In genomic region chr3:129021140-129021551, GRCh38 we compare ENCODE assay signal across 19 cellular contexts. TPM values are rescaled to one million over a fixed set of nuclear protein-coding genes. Genes with fewer than 3 reads are reported as not detected.
DNase-seq lines count a peak whose midpoint lies in the region; ATAC-seq and TF ChIP-seq lines count a peak whose summit lies in the region.
"Had no signal": no experiment of that assay in that cellular context is flagged by ENCODE, and none has a peak within 500 bp of the region (broad histone marks: within the 10 kb centered on the region; RNA-seq: fewer than 3 reads in every experiment).

No MANE protein-coding gene starts in this region.

- H3K4ac ChIP-seq in IMR-90 (ENCODE audit: low read depth, low read length): no peak overlapping the region
- H3K4ac ChIP-seq in H9 (ENCODE audit: low read depth, low read length): no peak overlapping the region

- no peak overlapping the region for H4K5ac ChIP-seq in IMR-90 (ENCODE audit: low read depth, low read length)
- no peak overlapping the region for H4K5ac ChIP-seq in H9 (ENCODE audit: insufficient read length, low read depth, low read length)

- H3K9ac ChIP-seq in IMR-90 (ENCODE audit: low read depth, low read length): no peak overlapping the region
- H3K9ac ChIP-seq in H9 (ENCODE audit: extremely low read depth, insufficient read length, low read length): no peak overlapping the region
- H3K9ac ChIP-seq: BLaER1 treated with 17β-estradiol and CSF1 and Interleukin-3, amounts not matched to agents 10 nM and 100 nM had no signal

- H3K56ac ChIP-seq in IMR-90 (ENCODE audit: extremely low read depth, insufficient read depth, low read length) (no peak overlapping the region), H9 (ENCODE audit: insufficient read length, low read depth, low read length) (no peak overlapping the region)

- H3K14ac ChIP-seq in IMR-90 (replicated peaks; ENCODE audit: low read depth, low read length) (no peak overlapping the region), H9 (ENCODE audit: insufficient read depth, low read length) (no peak overlapping the region)

- H2BK120ac ChIP-seq in IMR-90 (ENCODE audit: low read depth, low read length) (0 out of 2 replicates have a peak overlapping the region, but pooled peaks have one; percentile 79), H9 (ENCODE audit: low read depth, low read length, poor library complexity, severe bottlenecking) (no peak overlapping the region)

- H3K27ac Mint-ChIP-seq in WTC11 (no peak overlapping the region), H9 (no peak overlapping the region)
- H3K27ac Mint-ChIP-seq: activated T-helper 2 cell treated with anti-CD3 and anti-CD28 coated beads, Interferon-gamma antibody, Interleukin-2, Interleukin-4, amounts not matched to agents 10 μg/mL and 5 μg/mL and 100 μg/mL, durations not matched to agents 14 hours and 24 hours and 36 hours had no signal

- peaks cover 11% of the 10 kb centered on the region for H3K9me1 ChIP-seq in IMR-90 (ENCODE audit: insufficient read depth, low read length)

- H3K18ac ChIP-seq in IMR-90 (ENCODE audit: low read depth, low read length): no peak overlapping the region; the same call in 1 of the 2 replicates
- H3K18ac ChIP-seq in H9 (ENCODE audit: insufficient read length, low read depth, low read length): no peak overlapping the region

- H3K36me3 ChIP-seq in IMR-90 (ENCODE audit: control insufficient read depth, insufficient read depth, low read length): no peaks in the 10 kb centered on the region
- H3K36me3 ChIP-seq: BLaER1 treated with 17β-estradiol and CSF1 and Interleukin-3, amounts not matched to agents 10 nM and 100 nM; gastroesophageal sphincter; vagina had no signal

- H3K9me3 Mint-ChIP-seq in WTC11 (0 out of 2 replicates have a peak, but pooled peaks cover 1% of the 10 kb centered on the region), H9 (no peaks in the 10 kb centered on the region)
- H3K9me3 Mint-ChIP-seq: activated T-helper 2 cell treated with anti-CD3 and anti-CD28 coated beads, Interferon-gamma antibody, Interleukin-2, Interleukin-4, amounts not matched to agents 10 μg/mL and 5 μg/mL and 100 μg/mL, durations not matched to agents 14 hours and 24 hours and 36 hours had no signal

- H2AFZ ChIP-seq in IMR-90 (replicated peaks; ENCODE audit: low read length, poor library complexity): no peak overlapping the region
- no peak overlapping the region for H2AFZ ChIP-seq in H9 (ENCODE audit: low read length)

- no peak for TF ChIP-seq POLR2A in IMR-90 (IDR thresholded peaks at IDR 0.05; ENCODE audit: low read depth, low read length)

- H3K4me3 ChIP-seq in IMR-90 (ENCODE audit: insufficient read depth, low read depth, low read length): no peak overlapping the region
- H3K4me3 ChIP-seq: BLaER1 treated with 17β-estradiol and CSF1 and Interleukin-3, amounts not matched to agents 10 nM and 100 nM; gastroesophageal sphincter; vagina had no signal

- BruUV-seq in IMR-90 (replicated peaks; lab: Mats Ljungman, UMichigan): no TSS peak

- H3K79me2 ChIP-seq in H9 (ENCODE audit: insufficient read depth, low read length): no peaks in the 10 kb centered on the region

- H3K23me2 ChIP-seq in H9 (ENCODE audit: insufficient read length, low read depth, low read length, poor library complexity, severe bottlenecking): no peaks in the 10 kb centered on the region

- H3K23ac ChIP-seq in IMR-90 (ENCODE audit: low read depth, low read length) (no peak overlapping the region), H9 (ENCODE audit: insufficient read length, low read depth, low read length) (no peak overlapping the region)

- no CpG with 5 or more reads among the region's 6 CpGs for WGBS in IMR-90 (ENCODE audit: extremely low coverage in 2 of 2, insufficient read length in 1 of 2), 2 experiments
- WGBS in H9 (ENCODE audit: extremely low coverage, insufficient read length, low lambda C conversion rate): no CpG with 5 or more reads among the region's 6 CpGs

- H3K4me1 Mint-ChIP-seq in WTC11: peaks cover 1% of the 10 kb centered on the region; the same call in 1 of the 2 replicates
- peaks cover 2 to 5% of the 10 kb centered on the region in 2 experiments for H3K4me1 Mint-ChIP-seq in H9

- H3K27me3 ChIP-seq in IMR-90 (ENCODE audit: control insufficient read depth, insufficient read depth, low read length) (peaks cover 22% of the 10 kb centered on the region), H9 (ENCODE audit: insufficient read depth, low read length) (no peaks in the 10 kb centered on the region; the same call in 1 of the 2 replicates)
- H3K27me3 ChIP-seq: BLaER1 treated with 17β-estradiol and CSF1 and Interleukin-3, amounts not matched to agents 10 nM and 100 nM; gastroesophageal sphincter; vagina had no signal

- H2AK9ac ChIP-seq in IMR-90 (replicated peaks; ENCODE audit: low read depth, low read length, poor library complexity): no peak overlapping the region

- in situ Hi-C loops in IMR-90 (cut with MboI; ENCODE audit: low sequenced_read_pairs): no loop called here

- no peak overlapping the region; the same call in 1 of the 2 replicates for H3K4me2 ChIP-seq in IMR-90 (ENCODE audit: low read depth, low read length)
- no peak overlapping the region for H3K4me2 ChIP-seq in H9 (ENCODE audit: insufficient read depth, insufficient read length, low read length)

- H3K79me1 ChIP-seq in IMR-90 (ENCODE audit: low read depth in 1 of 2, low read length in 2 of 2): no peaks in the 10 kb centered on the region
- H3K79me1 ChIP-seq in H9 (ENCODE audit: insufficient read depth, low read depth, low read length, poor library complexity, severe bottlenecking): no peaks in the 10 kb centered on the region

- H2BK20ac ChIP-seq in IMR-90 (ENCODE audit: low read depth, low read length) (peak overlapping the region; percentile 78; the same call in 1 of the 2 replicates), H9 (ENCODE audit: low read depth, low read length, poor library complexity, severe bottlenecking) (no peak overlapping the region)

- H3K4me3 Mint-ChIP-seq in WTC11 (no peak overlapping the region), H9 (no peak overlapping the region)

- H2BK15ac ChIP-seq in IMR-90 (ENCODE audit: low read depth, low read length) (no peak overlapping the region), H9 (ENCODE audit: low read depth, low read length) (no peak overlapping the region)

- no peaks in the 10 kb centered on the region for H4K20me1 ChIP-seq in IMR-90 (ENCODE audit: insufficient read depth, low read length)
- no peaks in the 10 kb centered on the region for H4K20me1 ChIP-seq in H9 (ENCODE audit: control insufficient read depth, insufficient read depth, insufficient read length)
- H4K20me1 ChIP-seq: BLaER1 treated with 17β-estradiol and CSF1 and Interleukin-3, amounts not matched to agents 10 nM and 100 nM had no signal

- CTCF ChIA-PET in IMR-90 (lab: Yijun Ruan, JAX): interaction anchor here (1.3 kb wide), 1 partner anchor 14 kb away, joined by 3 read pairs; no protein-coding TSS in a partner anchor
- CTCF ChIA-PET in WTC11 (lab: Charles Lee): interaction anchor here (0.9 kb wide), 1 partner anchor 25 kb away, joined by 3 read pairs; no protein-coding TSS in a partner anchor

- POLR2A ChIA-PET in IMR-90 (lab: Charles Lee; ENCODE audit: unreplicated experiment) (no interaction called here), WTC11 (lab: Charles Lee) (no interaction called here)

- TF ChIP-seq CTCF in IMR-90 (conservative IDR thresholded peaks at IDR 0.05; ENCODE audit: low read depth, low read length) (no peak), WTC11 (IDR thresholded peaks at IDR 0.05) (no peak), H9 (conservative IDR thresholded peaks at IDR 0.05) (no peak)

- no peak overlapping the region for H2AK5ac ChIP-seq in IMR-90 (ENCODE audit: low read depth, low read length)
- H2AK5ac ChIP-seq in H9 (ENCODE audit: insufficient read length, low read length): no peak overlapping the region

- peaks cover 29% of the 10 kb centered on the region for H3K4me1 ChIP-seq in IMR-90 (ENCODE audit: control insufficient read depth, insufficient read depth, low read length)
- no peaks in the 10 kb centered on the region for H3K4me1 ChIP-seq in H9 (ENCODE audit: insufficient read depth, low read length)

- H2BK12ac ChIP-seq in H9 (ENCODE audit: insufficient read length, low read depth, low read length): no peak overlapping the region

- peak; percentile 56 for ATAC-seq in IMR-90 (ENCODE audit: low read depth)
- no peak for ATAC-seq in sciatic nerve
- ATAC-seq in WTC11: no peak
- ATAC-seq in GM21367 (IDR thresholded peaks at IDR 0.05; ENCODE audit: unreplicated experiment): no peak
- ATAC-seq: gastroesophageal sphincter, Panc1 had no signal

- peak; percentile 41 for DNase-seq in AG20443 (ENCODE audit: low spot score)
- peak; percentile 83 for DNase-seq in IMR-90
- peak; percentile 10 for DNase-seq in fibroblast of peridontal ligament (ENCODE audit: extremely low read depth)
- DNase-seq in sciatic nerve (ENCODE audit: low spot score): peak; percentile 25
- DNase-seq in WTC11 (ENCODE audit: low spot score): no peak
- DNase-seq in H9: no peak
- DNase-seq: activated CD4-positive, alpha-beta T cell treated with anti-CD3 and anti-CD28 coated beads for 48 hours; GDM1; NCI-H1436 treated with DMSO at 0.1 percent for 48 hours; NCI-H774; stimulated activated CD4-positive, alpha-beta T cell treated with anti-CD3 and anti-CD28 coated beads, Interleukin-4, amount 100 ng/mL, for 1 hour had no signal

- H3K27ac ChIP-seq in IMR-90 (ENCODE audit: insufficient read depth, low read length) (peak overlapping the region; percentile 55; the same call in 1 of the 2 replicates), H9 (ENCODE audit: insufficient read length, low read depth, low read length) (no peak overlapping the region)
- H3K27ac ChIP-seq: BLaER1 treated with 17β-estradiol and CSF1 and Interleukin-3, amounts not matched to agents 10 nM and 100 nM; vagina had no signal

- dilution Hi-C loops in IMR-90 (cut with HindIII; ENCODE audit: low sequenced_read_pairs, unreplicated experiment): no loop called here

- peaks cover 3% of the 10 kb centered on the region; the same call in 1 of the 2 replicates for H3K9me3 ChIP-seq in IMR-90 (ENCODE audit: control insufficient read depth, insufficient read depth, low read length)
- H3K9me3 ChIP-seq in H9 (ENCODE audit: control insufficient read depth, low read depth, low read length): no peaks in the 10 kb centered on the region
- H3K9me3 ChIP-seq: BLaER1 treated with 17β-estradiol and CSF1 and Interleukin-3, amounts not matched to agents 10 nM and 100 nM; gastroesophageal sphincter; vagina had no signal

- TF ChIP-seq RAD21 in IMR-90 (IDR thresholded peaks at IDR 0.05; ENCODE audit: low read length): no peak

- H3T11ph ChIP-seq in H9 (ENCODE audit: low read length): no peak overlapping the region

- H3K36me3 Mint-ChIP-seq in WTC11 (no peaks in the 10 kb centered on the region), H9 (ENCODE audit: insufficient read depth in 1 of 3, low read depth in 3 of 3) (peaks cover 0 to 3% (median 0%) of the 10 kb centered on the region in 3 experiments; a peak in 1 of 7 replicates)

- H3K27me3 Mint-ChIP-seq in WTC11 (ENCODE audit: low read depth): peaks cover 28% of the 10 kb centered on the region
- H3K27me3 Mint-ChIP-seq in H9 (ENCODE audit: low read depth): peaks cover 43% of the 10 kb centered on the region

- H4K8ac ChIP-seq in IMR-90 (ENCODE audit: low read depth in 2 of 2, low read length in 2 of 2) (0 out of 4 replicates have a peak overlapping the region, but pooled peaks of 1 of the 2 experiments have one; percentile 39), H9 (replicated peaks; ENCODE audit: insufficient read length, low read depth, low read length) (no peak overlapping the region)

- H2BK5ac ChIP-seq in IMR-90 (ENCODE audit: low read depth, low read length, poor library complexity, severe bottlenecking) (no peak overlapping the region), H9 (ENCODE audit: insufficient read length, low read length) (no peak overlapping the region)

- intact Hi-C loops in IMR-90 (cut with micrococcal nuclease) (no loop called here), sciatic nerve (cut with DNase I) (no loop called here)

- H4K91ac ChIP-seq in IMR-90 (ENCODE audit: insufficient read depth, low read depth, low read length) (peak overlapping the region; percentile 54; the same call in 1 of the 2 replicates), H9 (ENCODE audit: insufficient read length, low read depth, low read length) (no peak overlapping the region)

RNA-seq across cellular contexts. Expression of gene EFCC1, which starts 20.0 kb away (rescaled TPM):
- total RNA-seq in IMR-90 (2012; rRNA removed) (not detected in 2 replicates), sciatic nerve (1.6 TPM), WTC11 (2021) (0.16 to 0.31 TPM (median 0.16 TPM) in 3 replicates), H9 (2021) (0.09 TPM in 1 of 2 replicates, not detected in the other)
- not detected in 2 replicates for polyA plus RNA-seq in IMR-90 (2012; rRNA removed)
- polyA plus RNA-seq in IMR-90 (2012; cell fraction: cytosol; rRNA removed): not detected in 2 replicates
- polyA plus RNA-seq in IMR-90 (2012; cell fraction: nucleus; rRNA removed; ENCODE audit: low replicate concordance): not detected in 2 replicates
- total RNA-seq: osteocyte had no signal

RNA-seq across cellular contexts. Expression of gene CFAP92, which starts 27.3 kb away (rescaled TPM):
- total RNA-seq in IMR-90 (2012; rRNA removed) (not detected in 2 replicates), sciatic nerve (1.2 TPM), WTC11 (2021) (2.3 to 2.9 TPM (median 2.6 TPM) in 3 replicates), H9 (2021) (0.92 and 1.2 TPM in 2 replicates)
- polyA plus RNA-seq in IMR-90 (2012; rRNA removed): not detected in 2 replicates
- not detected in 2 replicates for polyA plus RNA-seq in IMR-90 (2012; cell fraction: cytosol; rRNA removed)
- polyA plus RNA-seq in IMR-90 (2012; cell fraction: nucleus; rRNA removed; ENCODE audit: low replicate concordance): not detected in 2 replicates
- total RNA-seq: activated T-helper 2 cell treated with anti-CD3 and anti-CD28 coated beads, Interferon-gamma antibody, Interleukin-2, Interleukin-4, amounts not matched to agents 10 μg/mL and 5 μg/mL and 100 μg/mL, durations not matched to agents 14 hours and 24 hours and 36 hours; osteocyte; vagina had no signal

RNA-seq across cellular contexts. Expression of gene GP9, which starts 39.4 kb away (rescaled TPM):
- total RNA-seq in IMR-90 (2012; rRNA removed) (not detected in 2 replicates), sciatic nerve (0.53 TPM), WTC11 (2021) (not detected in 3 replicates), H9 (2021) (not detected in 2 replicates)
- not detected in 2 replicates for polyA plus RNA-seq in IMR-90 (2012; rRNA removed)
- not detected in 2 replicates for polyA plus RNA-seq in IMR-90 (2012; cell fraction: cytosol; rRNA removed)
- polyA plus RNA-seq in IMR-90 (2012; cell fraction: nucleus; rRNA removed; ENCODE audit: low replicate concordance): not detected in 2 replicates
- total RNA-seq: activated T-helper 2 cell treated with anti-CD3 and anti-CD28 coated beads, Interferon-gamma antibody, Interleukin-2, Interleukin-4, amounts not matched to agents 10 μg/mL and 5 μg/mL and 100 μg/mL, durations not matched to agents 14 hours and 24 hours and 36 hours; cerebellum; gastroesophageal sphincter; osteocyte; vagina had no signal

Comparison
In these comparisons a context has a peak if more than half of its experiments do, and no peak if none do; other contexts are left out.
1. DNase-seq: peak in AG20443 (single experiment), IMR-90 (single experiment), fibroblast of peridontal ligament (single experiment) and sciatic nerve (single experiment); none in WTC11 (single experiment) and H9 (single experiment).